In genomic region chr19:8075158-8076086, GRCh38 we compare ENCODE assay signal across 21 cellular contexts. TPM values are rescaled to one million over a fixed set of nuclear protein-coding genes. Genes with fewer than 3 reads are reported as not detected.
DNase-seq lines count a peak whose midpoint lies in the region; ATAC-seq, FAIRE-seq and TF ChIP-seq lines count a peak whose summit lies in the region.
"Had no signal": no experiment of that assay in that cellular context is flagged by ENCODE, and none has a peak within 500 bp of the region (broad histone marks: within the 10 kb centered on the region; RNA-seq: fewer than 3 reads in every experiment).

No MANE protein-coding gene starts in this region.

- no peak for TF ChIP-seq EP300 in HepG2 (IDR thresholded peaks at IDR 0.05; ENCODE audit: low read depth in 2 of 2, low read length in 2 of 2)
- no peak for TF ChIP-seq EP300 in HepG2 (CRISPR knock-in tag; IDR thresholded peaks at IDR 0.05; ENCODE audit: borderline replicate concordance)

- H3K9me3 ChIP-seq in HepG2 (ENCODE audit: low read length) (peaks cover 5% of the 10 kb centered on the region; the same call in 1 of the 2 replicates), right lobe of liver (no peaks in the 10 kb centered on the region)
- H3K9me3 ChIP-seq: Peyer's patch had no signal

- H3K9me3 Mint-ChIP-seq in activated T-helper 17 cell treated with anti-CD3 and anti-CD28 coated beads, Interleukin-2, amount 50 U/mL, for 72 hours: peaks cover 7% of the 10 kb centered on the region
- H3K9me3 Mint-ChIP-seq in activated T-helper 1 cell treated with anti-CD3 and anti-CD28 coated beads, Interleukin-12 subunit alpha, Interleukin-12 subunit beta, Interleukin-2, Interleukin-4 antibody, amounts not matched to agents 30 ng/mL and 10 ng/mL and 1 ng/mL, durations not matched to agents 14 hours and 24 hours and 36 hours: peaks cover 16% of the 10 kb centered on the region

- no peak overlapping the region for H3K4me3 ChIP-seq in HepG2 (replicated peaks in 1 of 3; ENCODE audit: insufficient read depth in 1 of 3, low read depth in 2 of 3, low read length in 3 of 3)
- H3K4me3 ChIP-seq in right lobe of liver: no peak overlapping the region
- H3K4me3 ChIP-seq in H7 (ENCODE audit: insufficient read depth, low read depth, low read length): no peak overlapping the region
- H3K4me3 ChIP-seq: Peyer's patch had no signal

- no peak overlapping the region for H3K9ac ChIP-seq in HepG2 (ENCODE audit: insufficient read depth, low read depth, low read length)
- H3K9ac ChIP-seq: KMS-11 had no signal

- no peak for FAIRE-seq in HepG2 (lab: Jason Lieb, UNC)
- FAIRE-seq: GM19239 had no signal

- TF ChIP-seq POLR2A in HepG2 (IDR thresholded peaks at IDR 0.05; ENCODE audit: insufficient read depth in 1 of 2, low read depth in 2 of 2, low read length in 2 of 2) (no peak), right lobe of liver (IDR thresholded peaks at IDR 0.05) (no peak)

- 66% methylated on average over 10 of the region's 13 CpGs for whole genome bisulfite sequencing in HepG2 (ENCODE audit: low lambda C conversion rate)
- WGBS in right lobe of liver (ENCODE audit: insufficient coverage, low coverage, low lambda C conversion rate, missing lambda C conversion rate): 67% methylated on average over 6 of the region's 13 CpGs

- DNase-seq in HepG2 (ENCODE audit: low spot score) (no peak), right lobe of liver (no peak), iPS-NIHi11 (ENCODE audit: low spot score) (peak; percentile 6), H7 (no peak)
- DNase-seq in activated T-helper 1 cell treated with anti-CD3 and anti-CD28 coated beads, Interleukin-12 subunit alpha, Interleukin-12 subunit beta, Interleukin-2, Interleukin-4 antibody, amounts not matched to agents 30 ng/mL and 10 ng/mL and 1 ng/mL, durations not matched to agents 14 hours and 24 hours and 36 hours (ENCODE audit: low spot score): no peak
- DNase-seq: AML-193, GF-D8, GOT3, HFFc6, NCI-H1417, NCI-H187, NCI-H2227 treated with DMSO at 0.1 percent for 48 hours, NCI-H524, Peyer's patch had no signal

- ATAC-seq in HepG2 (no peak), right lobe of liver (no peak), GM19463 (IDR thresholded peaks at IDR 0.05; ENCODE audit: unreplicated experiment) (no peak)
- ATAC-seq in activated T-helper 17 cell treated with anti-CD3 and anti-CD28 coated beads, Interleukin-2, amount 50 U/mL, for 72 hours (replicated peaks): no peak

- H3K27me3 ChIP-seq in HepG2 (ENCODE audit: control insufficient read depth in 1 of 2, insufficient read depth in 2 of 2, low read length in 2 of 2): no peaks in the 10 kb centered on the region; a peak in 1 of 5 replicates
- H3K27me3 ChIP-seq in right lobe of liver: no peaks in the 10 kb centered on the region
- H3K27me3 ChIP-seq in H7 (ENCODE audit: control insufficient read depth, insufficient read depth, low read length): no peaks in the 10 kb centered on the region
- H3K27me3 ChIP-seq: Peyer's patch had no signal

- no TSS peak for BruUV-seq in HepG2 (replicated peaks; lab: Mats Ljungman, UMichigan)

- TF ChIP-seq RAD21 in HepG2 (CRISPR knock-in tag; IDR thresholded peaks at IDR 0.05): no peak

- H3K36me3 ChIP-seq in HepG2 (replicated peaks in 1 of 2; ENCODE audit: control insufficient read depth in 1 of 2, insufficient read depth in 2 of 2, low read length in 2 of 2) (no peaks in the 10 kb centered on the region), right lobe of liver (no peaks in the 10 kb centered on the region), H7 (replicated peaks; ENCODE audit: control insufficient read depth, insufficient read depth, low read length) (peaks cover 4% of the 10 kb centered on the region)
- H3K36me3 ChIP-seq: Peyer's patch had no signal

- CTCF ChIA-PET in HepG2 (lab: Yijun Ruan, JAX; ENCODE audit: low intra/inter-chr PET ratio, low total read pairs): no interaction called here

- H3K27me3 Mint-ChIP-seq in activated T-helper 17 cell treated with anti-CD3 and anti-CD28 coated beads, Interleukin-2, amount 50 U/mL, for 72 hours: peaks cover 6% of the 10 kb centered on the region
- peaks cover 1% of the 10 kb centered on the region for H3K27me3 Mint-ChIP-seq in activated T-helper 1 cell treated with anti-CD3 and anti-CD28 coated beads, Interleukin-12 subunit alpha, Interleukin-12 subunit beta, Interleukin-2, Interleukin-4 antibody, amounts not matched to agents 30 ng/mL and 10 ng/mL and 1 ng/mL, durations not matched to agents 14 hours and 24 hours and 36 hours (ENCODE audit: insufficient read depth)

- H3K27ac ChIP-seq in HepG2 (ENCODE audit: extremely low read length, insufficient read depth, low read length): no peak overlapping the region
- H3K27ac ChIP-seq in right lobe of liver: no peak overlapping the region
- H3K27ac ChIP-seq: C4-2B, KMS-11, Peyer's patch had no signal

- peak overlapping the region; percentile 34 for H3K27ac Mint-ChIP-seq in activated T-helper 17 cell treated with anti-CD3 and anti-CD28 coated beads, Interleukin-2, amount 50 U/mL, for 72 hours
- H3K27ac Mint-ChIP-seq in activated T-helper 1 cell treated with anti-CD3 and anti-CD28 coated beads, Interleukin-12 subunit alpha, Interleukin-12 subunit beta, Interleukin-2, Interleukin-4 antibody, amounts not matched to agents 30 ng/mL and 10 ng/mL and 1 ng/mL, durations not matched to agents 14 hours and 24 hours and 36 hours: no peak overlapping the region
- H3K27ac Mint-ChIP-seq: HFFc6 had no signal

- intact Hi-C loops in HepG2 (cut with micrococcal nuclease; ENCODE audit: unreplicated experiment): no loop called here
- intact Hi-C loops in right lobe of liver (cut with DNase I): no loop called here
- intact Hi-C loops in activated T-helper 1 cell treated with anti-CD3 and anti-CD28 coated beads, Interleukin-12 subunit alpha, Interleukin-12 subunit beta, Interleukin-2, Interleukin-4 antibody, amounts not matched to agents 30 ng/mL and 10 ng/mL and 1 ng/mL, durations not matched to agents 14 hours and 24 hours and 36 hours (cut with micrococcal nuclease): no loop called here

- no peak overlapping the region for H3K4me2 ChIP-seq in HepG2 (ENCODE audit: low read depth, low read length)
- H3K4me2 ChIP-seq: KMS-11 had no signal

- no peaks in the 10 kb centered on the region for H3K36me3 Mint-ChIP-seq in activated T-helper 17 cell treated with anti-CD3 and anti-CD28 coated beads, Interleukin-2, amount 50 U/mL, for 72 hours (ENCODE audit: low read depth)
- no peaks in the 10 kb centered on the region for H3K36me3 Mint-ChIP-seq in activated T-helper 1 cell treated with anti-CD3 and anti-CD28 coated beads, Interleukin-12 subunit alpha, Interleukin-12 subunit beta, Interleukin-2, Interleukin-4 antibody, amounts not matched to agents 30 ng/mL and 10 ng/mL and 1 ng/mL, durations not matched to agents 14 hours and 24 hours and 36 hours (ENCODE audit: low read depth)

- no peaks in the 10 kb centered on the region for H3K4me1 Mint-ChIP-seq in activated T-helper 17 cell treated with anti-CD3 and anti-CD28 coated beads, Interleukin-2, amount 50 U/mL, for 72 hours
- no peaks in the 10 kb centered on the region for H3K4me1 Mint-ChIP-seq in activated T-helper 1 cell treated with anti-CD3 and anti-CD28 coated beads, Interleukin-12 subunit alpha, Interleukin-12 subunit beta, Interleukin-2, Interleukin-4 antibody, amounts not matched to agents 30 ng/mL and 10 ng/mL and 1 ng/mL, durations not matched to agents 14 hours and 24 hours and 36 hours (ENCODE audit: low read depth)

- H3K79me2 ChIP-seq in HepG2 (ENCODE audit: insufficient read depth, low read length): no peaks in the 10 kb centered on the region

- H3K4me1 ChIP-seq in HepG2 (ENCODE audit: insufficient read depth, low read length): peaks cover 13% of the 10 kb centered on the region
- H3K4me1 ChIP-seq in right lobe of liver: peaks cover 0 to 1% (median 0%) of the 10 kb centered on the region in 4 donors
- H3K4me1 ChIP-seq: Peyer's patch had no signal

- in situ Hi-C loops in HepG2 (cut with HindIII; ENCODE audit: extremely low pct_ligation_motif_present, low pct_unique_long_range_greater_than_20kb): no loop called here

- POLR2A ChIA-PET in HepG2 (lab: Yijun Ruan, JAX): interaction anchor here (1.1 kb wide), 1 partner anchor 10 kb away, joined by 3 read pairs; no protein-coding TSS in a partner anchor

- H4K20me1 ChIP-seq in HepG2 (ENCODE audit: insufficient read depth, low read length): no peaks in the 10 kb centered on the region

- TF ChIP-seq CTCF in HepG2 (CRISPR knock-in tag; IDR thresholded peaks at IDR 0.05) (no peak), right lobe of liver (IDR thresholded peaks at IDR 0.05) (no peak)

- no peak overlapping the region for H3K4me3 Mint-ChIP-seq in activated T-helper 17 cell treated with anti-CD3 and anti-CD28 coated beads, Interleukin-2, amount 50 U/mL, for 72 hours
- no peak overlapping the region for H3K4me3 Mint-ChIP-seq in activated T-helper 1 cell treated with anti-CD3 and anti-CD28 coated beads, Interleukin-12 subunit alpha, Interleukin-12 subunit beta, Interleukin-2, Interleukin-4 antibody, amounts not matched to agents 30 ng/mL and 10 ng/mL and 1 ng/mL, durations not matched to agents 14 hours and 24 hours and 36 hours
- H3K4me3 Mint-ChIP-seq: HFFc6 had no signal

- H2AFZ ChIP-seq in HepG2 (ENCODE audit: low read length): no peak overlapping the region

RNA-seq across cellular contexts. Expression of gene CCL25, which starts 22.9 kb away (rescaled TPM):
- total RNA-seq in HepG2 (2016; rRNA removed; fragmentation: Illumina TruSeq; extraction: Trizol) (not detected in 2 replicates), right lobe of liver (under 1 TPM in 1 of 6 experiments, not detected in 5; 0.51 TPM)
- not detected in 2 replicates for total RNA-seq in HepG2 (2016; cell fraction: cytosol; rRNA removed; fragmentation: Illumina TruSeq; extraction: Trizol; ENCODE audit: low read depth)
- total RNA-seq in HepG2 (2016; cell fraction: insoluble cytoplasmic fraction; rRNA removed; fragmentation: Illumina TruSeq; extraction: Trizol): not detected in 2 replicates
- not detected in 2 replicates for total RNA-seq in HepG2 (2016; cell fraction: membrane; rRNA removed; fragmentation: Illumina TruSeq; extraction: Trizol)
- total RNA-seq in HepG2 (2016; cell fraction: nucleus; rRNA removed; fragmentation: Illumina TruSeq; extraction: Trizol): not detected in 2 replicates
- not detected in 2 replicates for polyA plus RNA-seq in HepG2 (2011; rRNA removed)
- not detected in 2 replicates for polyA plus RNA-seq in HepG2 (2011; cell fraction: cytosol; rRNA removed)
- not detected in 2 replicates for polyA plus RNA-seq in HepG2 (2011; cell fraction: nucleus; rRNA removed)
- polyA plus RNA-seq in HepG2 (2012): not detected in 2 replicates
- polyA plus RNA-seq in HepG2 (2016; cell fraction: cytosol; fragmentation: Illumina TruSeq; extraction: Trizol; ENCODE audit: low read depth): not detected in 2 replicates
- polyA plus RNA-seq in HepG2 (2016; cell fraction: insoluble cytoplasmic fraction; fragmentation: Illumina TruSeq; extraction: Trizol; ENCODE audit: low read depth): not detected in 2 replicates
- not detected in 2 replicates for polyA plus RNA-seq in HepG2 (2016; cell fraction: membrane; fragmentation: Illumina TruSeq; extraction: Trizol; ENCODE audit: low read depth)
- polyA plus RNA-seq in HepG2 (2016; cell fraction: nucleus; fragmentation: Illumina TruSeq; extraction: Trizol; ENCODE audit: insufficient read depth, low read depth): not detected in 2 replicates
- polyA minus RNA-seq in HepG2 (2011; rRNA and poly(A)+ RNA removed; ENCODE audit: low replicate concordance): not detected in 2 replicates
- not detected in 2 replicates for polyA minus RNA-seq in HepG2 (2011; cell fraction: cytosol; rRNA and poly(A)+ RNA removed)
- not detected in 2 replicates for polyA minus RNA-seq in HepG2 (2011; cell fraction: nucleus; rRNA and poly(A)+ RNA removed)
- under 1 TPM in 1 of 2 donors, not detected in 1; 0.48 TPM for total RNA-seq in activated T-helper 17 cell treated with anti-CD3 and anti-CD28 coated beads, Interleukin-2, amount 50 U/mL, for 72 hours
- total RNA-seq in H7 (2014; rRNA removed; shearing (Covaris generic)): 1.9 TPM in 1 of 2 replicates, not detected in the other
- not detected in 2 replicates for total RNA-seq in activated T-helper 1 cell treated with anti-CD3 and anti-CD28 coated beads, Interleukin-12 subunit alpha, Interleukin-12 subunit beta, Interleukin-2, Interleukin-4 antibody, amounts not matched to agents 30 ng/mL and 10 ng/mL and 1 ng/mL, durations not matched to agents 14 hours and 24 hours and 36 hours
- total RNA-seq: Daoy, HFFc6, SK-MEL-5 had no signal
